23 cellular contexts compared by ENCODE assay signal in the genomic region with DNA sequence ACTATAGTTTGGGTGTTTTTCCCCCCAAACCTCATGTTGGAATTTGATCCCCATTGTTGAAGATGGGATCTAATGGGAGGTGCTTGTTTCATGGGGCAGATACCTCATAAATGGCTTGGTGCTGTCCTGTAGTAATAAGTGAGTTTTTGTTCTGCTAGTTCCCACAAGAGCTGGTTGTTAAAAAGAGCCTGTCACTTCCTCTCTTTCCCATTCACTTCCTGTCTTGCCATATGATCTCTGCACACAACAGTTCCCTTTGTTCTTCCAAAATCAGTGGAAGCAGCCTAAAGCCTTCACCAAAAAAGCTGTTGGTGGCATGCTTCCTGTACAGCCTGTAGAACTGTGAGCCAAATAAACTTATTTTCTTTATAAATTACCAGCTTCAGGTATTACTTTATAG.
"Had no signal": no experiment of that assay in that cellular context is flagged by ENCODE, and none has a peak within 500 bp of the region (broad histone marks: within the 10 kb centered on the region; RNA-seq: fewer than 3 reads in every experiment).

No MANE protein-coding gene starts in this region.

- H3K27me3 ChIP-seq: colonic mucosa, ovary, suprapubic skin, transverse colon, vagina had no signal

- H3K9me3 ChIP-seq: colonic mucosa, ovary, vagina had no signal

- ATAC-seq: activated naive CD8-positive, alpha-beta T cell treated with anti-CD3 and anti-CD28 coated beads, Interleukin-2, amount 50 U/mL, for 24 hours; esophagus mucosa; left ventricle myocardium superior; naive thymus-derived CD8-positive, alpha-beta T cell; psoas muscle; right cardiac atrium; stimulated activated naive CD8-positive, alpha-beta T cell treated with anti-CD3 and anti-CD28 coated beads, Interleukin-15, amount 100 ng/mL, for 72 hours had no signal

- H3K4me1 ChIP-seq: colonic mucosa, psoas muscle, suprapubic skin, transverse colon, vagina had no signal

- H3K27ac ChIP-seq: colonic mucosa, ovary, psoas muscle, skin epidermis, suprapubic skin, transverse colon, vagina, WERI-Rb-1 had no signal

- DNase-seq: activated CD4-positive, alpha-beta T cell treated with anti-CD3 and anti-CD28 coated beads for 1 hour; activated CD8-positive, alpha-beta memory T cell treated with anti-CD3 and anti-CD28 coated beads for 24 hours; activated CD8-positive, alpha-beta memory T cell treated with anti-CD3 and anti-CD28 coated beads, Interleukin-2, amount 50 U/mL, for 48 hours; activated effector memory CD4-positive, alpha-beta T cell treated with Interleukin-2 at 50 U/mL for 16 hours; activated naive CD4-positive, alpha-beta T cell treated with anti-CD3 and anti-CD28 coated beads, Interleukin-2, amount 10 ng/mL, durations not matched to agents 7 days and 5 days; activated naive CD8-positive, alpha-beta T cell treated with anti-CD3 and anti-CD28 coated beads, Interleukin-2, amount 50 U/mL, for 24 hours; activated T-cell treated with anti-CD3 and anti-CD28 coated beads, Interleukin-2, amount 50 U/mL, for 48 hours; aorta; colonic mucosa; left ventricle myocardium superior; naive thymus-derived CD8-positive, alpha-beta T cell; ovary; psoas muscle; right cardiac atrium; stimulated activated CD4-positive, alpha-beta T cell treated with anti-CD3 and anti-CD28 coated beads, Interleukin-15, amount 100 ng/mL, for 24 hours; stimulated activated CD4-positive, alpha-beta T cell treated with anti-CD3 and anti-CD28 coated beads, Interleukin-2, amount 100 ng/mL, for 48 hours; stimulated activated naive CD8-positive, alpha-beta T cell treated with anti-CD3 and anti-CD28 coated beads, Interleukin-15, amount 100 ng/mL, for 72 hours; transverse colon; WERI-Rb-1 had no signal

- H3K36me3 ChIP-seq: colonic mucosa, ovary, suprapubic skin, transverse colon, vagina, WERI-Rb-1 had no signal

- H3K4me3 ChIP-seq: colonic mucosa, ovary, psoas muscle, skin epidermis, suprapubic skin, transverse colon, vagina had no signal
